ENCODE assay signal across 17 cellular contexts in the genomic region with DNA sequence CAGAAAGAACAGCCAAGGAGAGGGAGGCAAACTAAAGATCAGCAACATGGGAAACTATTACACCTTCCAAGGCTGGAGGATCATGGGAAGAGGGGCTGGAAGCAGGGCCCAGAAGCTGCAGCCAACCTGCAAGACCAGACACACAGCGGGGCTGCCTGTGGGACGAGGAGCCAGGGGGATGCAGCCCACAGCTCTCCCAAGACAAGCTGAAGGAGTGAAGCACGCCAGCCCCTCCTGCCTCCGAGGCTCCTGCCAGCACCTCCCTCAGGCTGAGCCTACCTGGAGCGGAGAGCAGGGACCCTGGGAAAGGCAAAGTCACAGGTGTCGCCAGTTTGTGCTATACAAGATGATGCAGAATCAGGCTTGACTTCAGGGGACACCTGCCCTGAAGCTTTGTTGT.
DNase-seq lines count a peak whose midpoint lies in the region; ATAC-seq and TF ChIP-seq lines count a peak whose summit lies in the region.
"Had no signal": no experiment of that assay in that cellular context is flagged by ENCODE, and none has a peak within 500 bp of the region (broad histone marks: within the 10 kb centered on the region; RNA-seq: fewer than 3 reads in every experiment).

No MANE protein-coding gene starts in this region.

- POLR2A ChIA-PET in HEK293 (lab: Yijun Ruan, JAX), result no interaction called here

- H4K20me1 ChIP-seq in OCI-LY1 (ENCODE audit: insufficient read depth, low read length), result no peaks in the 10 kb centered on the region

- intact Hi-C loops in dorsolateral prefrontal cortex (cut with DNase I), result no loop called here

- ATAC-seq in memory B cell (ENCODE audit: low read depth) (no peak), GM18868 (IDR thresholded peaks at IDR 0.05; ENCODE audit: unreplicated experiment) (no peak)
- ATAC-seq in stimulated activated memory B cell treated with anti-CD40 and anti-IgM and Interleukin-4, amounts not matched to agents 10 μg/mL and 1 μg/mL and 100 μg/mL, for 72 hours, result no peak

- no peaks in the 10 kb centered on the region for H3F3A ChIP-seq in OCI-LY1 (ENCODE audit: insufficient read depth, low read length)

- H3K9me3 ChIP-seq in HEK293 (ENCODE audit: control insufficient read depth, insufficient read depth, low read depth, low read length) (no peaks in the 10 kb centered on the region), OCI-LY1 (ENCODE audit: low read length) (no peaks in the 10 kb centered on the region)

- H3K4me2 ChIP-seq in OCI-LY1 (ENCODE audit: low read length), result no peak overlapping the region

- H3K9me2 ChIP-seq in OCI-LY1 (ENCODE audit: low read depth, low read length), result no peaks in the 10 kb centered on the region

- no peak overlapping the region for H3K27ac ChIP-seq in HEK293 (ENCODE audit: extremely low read depth, low read depth, low read length)
- peak overlapping the region; percentile 69 for H3K27ac ChIP-seq in OCI-LY1 (ENCODE audit: low read depth, low read length, poor library complexity, severe bottlenecking)
- H3K27ac ChIP-seq in dorsolateral prefrontal cortex, result no peak overlapping the region
- H3K27ac ChIP-seq: C4-2B, GM23248 had no signal

- no peak for TF ChIP-seq CTCF in HEK293 (tag by site-specific recombination; IDR thresholded peaks at IDR 0.05)
- TF ChIP-seq CTCF in OCI-LY1 (IDR thresholded peaks at IDR 0.05; ENCODE audit: low read length), result no peak
- TF ChIP-seq CTCF in dorsolateral prefrontal cortex (IDR thresholded peaks at IDR 0.05 in 54 of 56, conservative IDR thresholded peaks at IDR 0.05 in 2 of 56; ENCODE audit: low read depth in 1 of 56, partially characterized antibody in 56 of 56), result no peak

- DNase-seq in memory B cell (ENCODE audit: low spot score in 2 of 2), result no peak
- DNase-seq in dorsolateral prefrontal cortex, result no peak
- DNase-seq in COR-L47 (lab: John Stamatoyannopoulos, UW), result no peak
- no peak for DNase-seq in SW 1271 (lab: John Stamatoyannopoulos, UW)
- DNase-seq: ACHN; Calu3; CD4-positive, alpha-beta memory T cell; DMS79 treated with DMSO at 0.1 percent for 48 hours; GF-D8; GM23248; HCEC 1CT; KG1 had no signal

- CTCF ChIA-PET in HEK293 (lab: Yijun Ruan, JAX), result interaction anchor here (0.7 kb wide), 1 partner anchor 281 kb away, joined by 3 read pairs; no protein-coding TSS in a partner anchor

- no peak overlapping the region for H3K4me3 Mint-ChIP-seq in memory B cell
- H3K4me3 Mint-ChIP-seq in stimulated activated memory B cell treated with anti-CD40 and anti-IgM and Interleukin-4, amounts not matched to agents 10 μg/mL and 1 μg/mL and 100 μg/mL, for 72 hours, result no peak overlapping the region
- H3K4me3 Mint-ChIP-seq: CD4-positive, alpha-beta memory T cell had no signal

- H3K27ac Mint-ChIP-seq in memory B cell, result peak overlapping the region; percentile 42
- peak overlapping the region; percentile 52 for H3K27ac Mint-ChIP-seq in stimulated activated memory B cell treated with anti-CD40 and anti-IgM and Interleukin-4, amounts not matched to agents 10 μg/mL and 1 μg/mL and 100 μg/mL, for 72 hours
- H3K27ac Mint-ChIP-seq: CD4-positive, alpha-beta memory T cell had no signal

- H3K27me3 Mint-ChIP-seq in memory B cell, result no peaks in the 10 kb centered on the region
- H3K27me3 Mint-ChIP-seq in stimulated activated memory B cell treated with anti-CD40 and anti-IgM and Interleukin-4, amounts not matched to agents 10 μg/mL and 1 μg/mL and 100 μg/mL, for 72 hours, result no peaks in the 10 kb centered on the region

- no peaks in the 10 kb centered on the region for H3K9me3 Mint-ChIP-seq in memory B cell
- no peaks in the 10 kb centered on the region for H3K9me3 Mint-ChIP-seq in stimulated activated memory B cell treated with anti-CD40 and anti-IgM and Interleukin-4, amounts not matched to agents 10 μg/mL and 1 μg/mL and 100 μg/mL, for 72 hours
- H3K9me3 Mint-ChIP-seq: CD4-positive, alpha-beta memory T cell had no signal

- no peaks in the 10 kb centered on the region for H3K27me3 ChIP-seq in OCI-LY1 (ENCODE audit: insufficient read depth, low read length)
- H3K27me3 ChIP-seq in dorsolateral prefrontal cortex, result no peaks in the 10 kb centered on the region

- H3K4me1 Mint-ChIP-seq in memory B cell, result peaks cover 58% of the 10 kb centered on the region
- H3K4me1 Mint-ChIP-seq in stimulated activated memory B cell treated with anti-CD40 and anti-IgM and Interleukin-4, amounts not matched to agents 10 μg/mL and 1 μg/mL and 100 μg/mL, for 72 hours, result peaks cover 89% of the 10 kb centered on the region
- H3K4me1 Mint-ChIP-seq: CD4-positive, alpha-beta memory T cell had no signal

- no peak overlapping the region for H3K4me3 ChIP-seq in HEK293 (ENCODE audit: low read depth, low read length)
- no peak overlapping the region for H3K4me3 ChIP-seq in OCI-LY1 (ENCODE audit: low read depth, low read length, poor library complexity, severe bottlenecking)
- no peak overlapping the region for H3K4me3 ChIP-seq in dorsolateral prefrontal cortex
- H3K4me3 ChIP-seq: GM23248 had no signal

- no peak overlapping the region for H3K9ac ChIP-seq in OCI-LY1 (ENCODE audit: low read length)
- H3K9ac ChIP-seq: GM23248 had no signal

- H3K79me2 ChIP-seq in OCI-LY1 (ENCODE audit: insufficient read depth, low read length), result peaks cover 8% of the 10 kb centered on the region; the same call in 1 of the 2 replicates

- peaks cover 53% of the 10 kb centered on the region for H3K36me3 Mint-ChIP-seq in memory B cell
- H3K36me3 Mint-ChIP-seq in stimulated activated memory B cell treated with anti-CD40 and anti-IgM and Interleukin-4, amounts not matched to agents 10 μg/mL and 1 μg/mL and 100 μg/mL, for 72 hours, result peaks cover 72% of the 10 kb centered on the region
- H3K36me3 Mint-ChIP-seq: CD4-positive, alpha-beta memory T cell had no signal

- no peak overlapping the region for H2AFZ ChIP-seq in OCI-LY1 (ENCODE audit: low read length)
- H2AFZ ChIP-seq: GM23248 had no signal

- H3K4me1 ChIP-seq in HEK293 (ENCODE audit: control insufficient read depth, insufficient read depth, low read length) (no peaks in the 10 kb centered on the region), OCI-LY1 (ENCODE audit: insufficient read depth, low read length, severe bottlenecking) (peaks cover 66% of the 10 kb centered on the region)

- no peaks in the 10 kb centered on the region for H3K36me3 ChIP-seq in HEK293 (ENCODE audit: control insufficient read depth in 2 of 2, insufficient read depth in 1 of 2, low read length in 2 of 2)
- peaks cover 39% of the 10 kb centered on the region for H3K36me3 ChIP-seq in OCI-LY1 (ENCODE audit: insufficient read depth, low read length)

TF ChIP-seq in HEK293, 187 proteins besides CTCF, POLR2A, EP300 and RAD21:
- TF ChIP-seq ZNF341 (tag by site-specific recombination; IDR thresholded peaks at IDR 0.05; ENCODE audit: low read depth), result peak; percentile 46; the same call in 1 of the 2 replicates
- TF ChIP-seq ZNF248 (tag by site-specific recombination; IDR thresholded peaks at IDR 0.05), result no peak
